8 cellular contexts compared by ENCODE assay signal in the genomic region with DNA sequence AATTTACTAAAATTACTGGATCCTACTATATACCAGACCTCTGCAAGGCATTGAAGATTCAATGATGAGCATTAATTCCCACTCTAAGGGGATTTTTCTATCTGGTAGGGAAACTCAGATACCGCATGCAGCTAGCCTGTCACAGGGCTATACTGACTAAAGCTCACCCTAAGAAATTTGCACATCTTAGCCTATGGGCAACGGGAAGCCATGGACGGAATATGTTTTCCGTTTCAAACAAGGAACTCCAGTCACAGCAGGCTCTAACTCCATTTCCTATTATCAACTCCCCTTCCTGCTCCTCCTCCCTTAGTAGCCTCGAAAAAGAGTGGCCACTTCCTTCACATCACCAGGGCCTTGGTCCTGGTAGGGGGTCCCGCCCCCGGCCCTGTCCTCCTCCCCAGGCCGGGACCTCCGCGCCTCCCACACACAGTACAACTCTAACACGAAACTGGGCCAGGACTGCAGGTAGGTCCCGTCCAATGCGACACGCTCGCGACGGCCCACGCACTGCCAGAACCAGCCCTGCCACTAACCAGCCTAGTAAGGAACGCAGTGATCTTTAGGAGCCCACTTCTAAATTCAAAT. TPM values are rescaled to one million over a fixed set of nuclear protein-coding genes. Genes with fewer than 3 reads are reported as not detected.
DNase-seq lines count a peak whose midpoint lies in the region; ATAC-seq and TF ChIP-seq lines count a peak whose summit lies in the region.

No MANE protein-coding gene starts in this region.

- no peaks in the 10 kb centered on the region for H3K79me2 ChIP-seq in OCI-LY1 (ENCODE audit: insufficient read depth, low read length)

- peak; percentile 36 for ATAC-seq in HG02938 (IDR thresholded peaks at IDR 0.05; ENCODE audit: unreplicated experiment)
- ATAC-seq in central memory CD8-positive, alpha-beta T cell (replicated peaks; ENCODE audit: extremely low read depth, poor library complexity, severe bottlenecking), result peak; percentile 57
- peak; percentile 45 for ATAC-seq in lung (ENCODE audit: insufficient read depth, low FRiP score)
- peak; percentile 72 to 79 for ATAC-seq in upper lobe of left lung (ENCODE audit: low FRiP score in 2 of 2)
- no peak for ATAC-seq in HG03565 (IDR thresholded peaks at IDR 0.05; ENCODE audit: unreplicated experiment)

- peak overlapping the region; percentile 96 for H3K27ac Mint-ChIP-seq in activated naive CD4-positive, alpha-beta T cell treated with anti-CD3 and anti-CD28 coated beads for 36 hours
- peak overlapping the region; percentile 89 for H3K27ac Mint-ChIP-seq in central memory CD8-positive, alpha-beta T cell (ENCODE audit: low read depth)

- no peak overlapping the region for H3K27ac ChIP-seq in OCI-LY1 (ENCODE audit: low read depth, low read length, poor library complexity, severe bottlenecking)
- peak overlapping the region; percentile 84 to 99 for H3K27ac ChIP-seq in lung (ENCODE audit: low read depth in 1 of 2, low read length in 1 of 2)
- peak overlapping the region; percentile 91 to 97 (median 94) for H3K27ac ChIP-seq in upper lobe of left lung

- no peaks in the 10 kb centered on the region for H3F3A ChIP-seq in OCI-LY1 (ENCODE audit: insufficient read depth, low read length)

- WGBS in lung, 2 donors, result 5 to 7% methylated on average over 19 of the region's 19 CpGs
- 8 to 10% methylated on average over 12 to 19 of the region's 19 CpGs for WGBS in upper lobe of left lung, 2 donors

- H3K36me3 ChIP-seq in OCI-LY1 (ENCODE audit: insufficient read depth, low read length), result peaks cover 36% of the 10 kb centered on the region
- H3K36me3 ChIP-seq in lung (ENCODE audit: control insufficient read depth in 2 of 2, insufficient read depth in 2 of 2, low read length in 2 of 2), result peaks cover 13 to 20% of the 10 kb centered on the region in 2 donors
- H3K36me3 ChIP-seq in upper lobe of left lung, result peaks cover 9 to 28% (median 20%) of the 10 kb centered on the region in 4 donors

- CTCF ChIA-PET in activated naive CD4-positive, alpha-beta T cell treated with anti-CD3 and anti-CD28 coated beads for 36 hours (lab: Charles Lee), result interaction anchor here (0.8 to 3.2 kb wide), 5 partner anchors 17 to 55 kb away, joined by 3 to 23 read pairs (median 10); partner anchors contain the start of gene ACTR1B

- TF ChIP-seq POLR2A in upper lobe of left lung (IDR thresholded peaks at IDR 0.05), result no peak

- no peaks in the 10 kb centered on the region for H3K9me3 Mint-ChIP-seq in activated naive CD4-positive, alpha-beta T cell treated with anti-CD3 and anti-CD28 coated beads for 36 hours
- no peaks in the 10 kb centered on the region for H3K9me3 Mint-ChIP-seq in central memory CD8-positive, alpha-beta T cell

- H3K4me1 ChIP-seq in OCI-LY1 (ENCODE audit: insufficient read depth, low read length, severe bottlenecking), result peaks cover 16% of the 10 kb centered on the region
- H3K4me1 ChIP-seq in lung (ENCODE audit: control insufficient read depth in 2 of 2, insufficient read depth in 2 of 2, low read length in 2 of 2), result peaks cover 4 to 7% of the 10 kb centered on the region in 2 donors
- H3K4me1 ChIP-seq in upper lobe of left lung, result peaks cover 4 to 17% (median 14%) of the 10 kb centered on the region in 4 donors

- intact Hi-C loops in activated naive CD4-positive, alpha-beta T cell treated with anti-CD3 and anti-CD28 coated beads for 36 hours (cut with micrococcal nuclease), result loop anchor here (1.0 to 5.0 kb wide), 4 partner anchors 19 to 68 kb away; partner anchors contain the start of genes ACTR1B and ZAP70

- H3K4me3 ChIP-seq in OCI-LY1 (ENCODE audit: low read depth, low read length, poor library complexity, severe bottlenecking) (peak overlapping the region; percentile 96), lung (peak overlapping the region; percentile 42), upper lobe of left lung (peak overlapping the region; percentile 39 to 97 (median 66))

- H3K4me1 Mint-ChIP-seq in activated naive CD4-positive, alpha-beta T cell treated with anti-CD3 and anti-CD28 coated beads for 36 hours (ENCODE audit: low read depth), result peaks cover 21% of the 10 kb centered on the region
- peaks cover 23% of the 10 kb centered on the region for H3K4me1 Mint-ChIP-seq in central memory CD8-positive, alpha-beta T cell

- TF ChIP-seq EP300 in upper lobe of left lung (IDR thresholded peaks at IDR 0.05), result no peak

- peak overlapping the region; percentile 68 for H3K9ac ChIP-seq in OCI-LY1 (ENCODE audit: low read length)

- H3K36me3 Mint-ChIP-seq in activated naive CD4-positive, alpha-beta T cell treated with anti-CD3 and anti-CD28 coated beads for 36 hours (ENCODE audit: low read depth), result peaks cover 25% of the 10 kb centered on the region
- H3K36me3 Mint-ChIP-seq in central memory CD8-positive, alpha-beta T cell (ENCODE audit: insufficient read depth), result peaks cover 34% of the 10 kb centered on the region

- peak overlapping the region; percentile 83 for H3K4me2 ChIP-seq in OCI-LY1 (ENCODE audit: low read length)

- TF ChIP-seq CTCF in OCI-LY1 (IDR thresholded peaks at IDR 0.05; ENCODE audit: low read length), result no peak
- no peak for TF ChIP-seq CTCF in lung (IDR thresholded peaks at IDR 0.05; ENCODE audit: control extremely low read depth, extremely low read depth)
- TF ChIP-seq CTCF in upper lobe of left lung (IDR thresholded peaks at IDR 0.05), result no peak

- no peak for DNase-seq in activated naive CD4-positive, alpha-beta T cell treated with anti-CD3 and anti-CD28 coated beads for 36 hours
- DNase-seq in activated naive CD4-positive, alpha-beta T cell treated with Interleukin-2 at 50 U/mL for 16 hours, result no peak
- no peak for DNase-seq in central memory CD8-positive, alpha-beta T cell (ENCODE audit: low spot score in 2 of 2)
- no peak for DNase-seq in lung (ENCODE audit: low spot score)
- DNase-seq in upper lobe of left lung, result peak; percentile 42 to 90

- H3K27me3 ChIP-seq in OCI-LY1 (ENCODE audit: insufficient read depth, low read length), result no peaks in the 10 kb centered on the region
- no peaks in the 10 kb centered on the region for H3K27me3 ChIP-seq in lung (ENCODE audit: control insufficient read depth, insufficient read depth)
- no peaks in the 10 kb centered on the region for H3K27me3 ChIP-seq in upper lobe of left lung

- no peaks in the 10 kb centered on the region for H3K9me2 ChIP-seq in OCI-LY1 (ENCODE audit: low read depth, low read length)

- peak overlapping the region; percentile 50 for H2AFZ ChIP-seq in OCI-LY1 (ENCODE audit: low read length)

- H3K4me3 Mint-ChIP-seq in activated naive CD4-positive, alpha-beta T cell treated with anti-CD3 and anti-CD28 coated beads for 36 hours, result peak overlapping the region; percentile 94
- peak overlapping the region; percentile 89 for H3K4me3 Mint-ChIP-seq in central memory CD8-positive, alpha-beta T cell

- no peaks in the 10 kb centered on the region for H3K9me3 ChIP-seq in OCI-LY1 (ENCODE audit: low read length)
- no peaks in the 10 kb centered on the region for H3K9me3 ChIP-seq in lung (ENCODE audit: control insufficient read depth in 2 of 2, insufficient read depth in 1 of 2, low read length in 1 of 2)
- no peaks in the 10 kb centered on the region for H3K9me3 ChIP-seq in upper lobe of left lung

- H4K20me1 ChIP-seq in OCI-LY1 (ENCODE audit: insufficient read depth, low read length), result no peaks in the 10 kb centered on the region

- no peaks in the 10 kb centered on the region for H3K27me3 Mint-ChIP-seq in activated naive CD4-positive, alpha-beta T cell treated with anti-CD3 and anti-CD28 coated beads for 36 hours (ENCODE audit: low read depth)
- peaks cover 4% of the 10 kb centered on the region for H3K27me3 Mint-ChIP-seq in central memory CD8-positive, alpha-beta T cell

RNA-seq across cellular contexts. Expression of gene COX5B, which starts 0.7 kb away (rescaled TPM):
- total RNA-seq in activated naive CD4-positive, alpha-beta T cell treated with anti-CD3 and anti-CD28 coated beads for 36 hours, result 100 to 1,000 TPM; 245 to 267 TPM
- 100 to 1,000 TPM; 104 to 215 TPM for total RNA-seq in lung
- 100 to 1,000 TPM; 250 to 593 TPM for polyA plus RNA-seq in lung
- 100 to 1,000 TPM in 5 of 6 donors, 10 to 100 TPM in 1; 97.4 to 237 (median 177) TPM for total RNA-seq in upper lobe of left lung

RNA-seq across cellular contexts. Expression of gene ACTR1B, which starts 18.6 kb away (rescaled TPM):
- total RNA-seq in activated naive CD4-positive, alpha-beta T cell treated with anti-CD3 and anti-CD28 coated beads for 36 hours, result 100 to 1,000 TPM; 103 to 104 TPM
- 10 to 100 TPM; 36.4 to 80.0 TPM for total RNA-seq in lung
- polyA plus RNA-seq in lung, result 10 to 100 TPM; 60.9 to 62.9 TPM
- total RNA-seq in upper lobe of left lung, result 10 to 100 TPM; 63.9 to 83.0 (median 69.9) TPM

RNA-seq across cellular contexts. Expression of gene C2orf92, which starts 24.3 kb away (rescaled TPM):
- 1 to 10 TPM; 2.7 to 2.8 TPM for total RNA-seq in activated naive CD4-positive, alpha-beta T cell treated with anti-CD3 and anti-CD28 coated beads for 36 hours
- total RNA-seq in lung, result 10 to 100 TPM; 12.1 to 19.0 TPM
- polyA plus RNA-seq in lung, result 10 to 100 TPM in 1 of 2 donors, 1 to 10 TPM in 1; 1.8 to 16.4 TPM
- total RNA-seq in upper lobe of left lung, result 10 to 100 TPM in 4 of 6 donors, 1 to 10 TPM in 2; 9.1 to 45.1 (median 23.1) TPM

RNA-seq across cellular contexts. Expression of gene ANKRD36B, which starts 55.5 kb away (rescaled TPM):
- total RNA-seq in activated naive CD4-positive, alpha-beta T cell treated with anti-CD3 and anti-CD28 coated beads for 36 hours, result 10 to 100 TPM; 11.3 to 13.2 TPM
- 100 to 1,000 TPM in 1 of 2 donors, 10 to 100 TPM in 1; 15.9 to 110 TPM for total RNA-seq in lung
- 10 to 100 TPM in 1 of 2 donors, 1 to 10 TPM in 1; 1.9 to 18.0 TPM for polyA plus RNA-seq in lung
- total RNA-seq in upper lobe of left lung, result 100 to 1,000 TPM in 1 of 6 donors, 10 to 100 TPM in 5; 11.0 to 211 (median 37.5) TPM

Comparison
In these comparisons a context has a peak if more than half of its experiments do, and no peak if none do; other contexts are left out.
1. DNase-seq: peak in upper lobe of left lung (2 of 2); none in activated naive CD4-positive, alpha-beta T cell treated with anti-CD3 and anti-CD28 coated beads for 36 hours (single experiment), activated naive CD4-positive, alpha-beta T cell treated with Interleukin-2 at 50 U/mL for 16 hours (single experiment), central memory CD8-positive, alpha-beta T cell (0 of 2) and lung (single experiment).
2. H3K4me3 ChIP-seq: peak in every context shown above with its lines; median percentile 96 in OCI-LY1; 66 in upper lobe of left lung; 42 in lung.